In the genomic region with DNA sequence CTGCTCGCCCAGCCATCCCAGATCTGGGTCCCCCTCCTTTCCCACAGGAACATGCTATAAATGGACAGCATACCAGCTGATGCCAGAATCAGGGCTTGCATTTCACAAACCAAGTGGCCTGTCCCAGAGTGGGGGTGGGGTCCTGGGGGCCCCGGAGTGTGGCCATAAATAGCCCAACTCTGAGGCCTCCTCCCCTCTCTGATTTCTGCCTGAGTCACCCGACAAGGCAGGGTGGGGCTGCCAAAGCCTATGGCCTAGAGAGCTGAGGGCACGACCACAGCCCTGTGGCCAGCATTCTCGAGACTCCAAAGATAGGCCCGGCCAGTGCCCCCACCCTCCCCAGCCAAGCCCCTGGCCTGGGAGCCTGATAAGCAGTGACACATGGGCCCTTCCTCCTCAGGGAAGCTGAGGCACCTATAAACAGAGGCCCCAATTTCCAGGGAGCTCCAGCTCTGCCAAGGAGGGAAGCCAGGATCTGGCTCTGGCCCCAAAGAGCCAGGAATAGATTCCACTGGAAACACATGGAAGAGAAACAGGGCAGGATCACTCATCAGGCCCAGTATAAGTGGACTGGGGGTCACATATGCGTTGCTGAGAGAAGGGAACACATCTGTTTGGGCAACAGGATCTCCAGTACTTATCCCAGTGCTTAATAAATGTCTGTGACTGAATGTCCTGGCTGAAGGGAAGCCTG, we compare ENCODE assay signal across 10 cellular contexts. TPM values are rescaled to one million over a fixed set of nuclear protein-coding genes. Genes with fewer than 3 reads are reported as not detected.
DNase-seq lines count a peak whose midpoint lies in the region; ATAC-seq and TF ChIP-seq lines count a peak whose summit lies in the region.
"Had no signal": no experiment of that assay in that cellular context is flagged by ENCODE, and none has a peak within 500 bp of the region (broad histone marks: within the 10 kb centered on the region; RNA-seq: fewer than 3 reads in every experiment).

No MANE protein-coding gene starts in this region.

- H3K36me3 ChIP-seq in adipocyte (ENCODE audit: control insufficient read depth, insufficient read depth, low read length, severe bottlenecking) (peaks cover 14% of the 10 kb centered on the region), smooth muscle cell (ENCODE audit: low read depth) (no peaks in the 10 kb centered on the region)

- peaks cover 33% of the 10 kb centered on the region for H3K4me1 ChIP-seq in adipocyte (ENCODE audit: control insufficient read depth, insufficient read depth, low read length)
- H3K4me1 ChIP-seq in smooth muscle cell (ENCODE audit: low read depth): no peaks in the 10 kb centered on the region

- DNase-seq in GM04504 (ENCODE audit: low read depth) (peak; percentile 59), adipocyte (ENCODE audit: low read depth) (peak; percentile 75), left cardiac atrium (peak; percentile 84), smooth muscle cell (lab: John Stamatoyannopoulos, UW; ENCODE audit: unreplicated experiment) (peak; percentile 33), NCI-H2029 treated with DMSO at 0.1 percent for 48 hours (lab: John Stamatoyannopoulos, UW) (no peak), NCI-H146 treated with DMSO at 0.1 percent for 48 hours (lab: John Stamatoyannopoulos, UW; ENCODE audit: unreplicated experiment) (no peak)
- DNase-seq: midbrain, NCI-H1417 treated with DMSO at 0.1 percent for 48 hours had no signal

- peak overlapping the region; percentile 20 for H3K4me2 ChIP-seq in smooth muscle cell

- 21% methylated on average over 7 of the region's 7 CpGs for WGBS in smooth muscle cell (ENCODE audit: low lambda C conversion rate)

- H3K27ac ChIP-seq in smooth muscle cell (ENCODE audit: low read depth): peak overlapping the region; percentile 60

- H3K9ac ChIP-seq in adipocyte (ENCODE audit: low read length) (peak overlapping the region; percentile 84), smooth muscle cell (ENCODE audit: low read depth) (no peak overlapping the region)

- no peak for TF ChIP-seq CTCF in smooth muscle cell (IDR thresholded peaks at IDR 0.05; ENCODE audit: borderline replicate concordance, insufficient read depth, poor library complexity, severe bottlenecking)

- ATAC-seq in left cardiac atrium (peak; percentile 81 to 86), GM18505 (IDR thresholded peaks at IDR 0.05; ENCODE audit: unreplicated experiment) (no peak), HG03139 (IDR thresholded peaks at IDR 0.05; ENCODE audit: unreplicated experiment) (no peak)

- no peaks in the 10 kb centered on the region for H4K20me1 ChIP-seq in smooth muscle cell (ENCODE audit: low read depth)

- H3K9me3 ChIP-seq in adipocyte (ENCODE audit: control insufficient read depth, low read length): no peaks in the 10 kb centered on the region
- H3K9me3 ChIP-seq in smooth muscle cell (replicated peaks; ENCODE audit: low read depth): no peaks in the 10 kb centered on the region

- TF ChIP-seq POLR2A in GM18505 (IDR thresholded peaks at IDR 0.05; ENCODE audit: borderline replicate concordance, extremely low read depth, insufficient read depth, insufficient read length): no peak

- H3K4me3 ChIP-seq in adipocyte (ENCODE audit: low read length) (no peak overlapping the region), smooth muscle cell (no peak overlapping the region)

- no peaks in the 10 kb centered on the region for H3K79me2 ChIP-seq in smooth muscle cell (ENCODE audit: low read depth)

- intact Hi-C loops in left cardiac atrium (cut with DNase I): no loop called here

- no peaks in the 10 kb centered on the region for H3F3A ChIP-seq in smooth muscle cell (ENCODE audit: low read depth)

- peak overlapping the region; percentile 6 for H2AFZ ChIP-seq in smooth muscle cell (ENCODE audit: low read depth)

- H3K27me3 ChIP-seq in adipocyte (replicated peaks; ENCODE audit: control insufficient read depth, insufficient read depth, low read length): no peaks in the 10 kb centered on the region
- H3K27me3 ChIP-seq in smooth muscle cell (ENCODE audit: low read depth): no peaks in the 10 kb centered on the region

RNA-seq across cellular contexts. Expression of gene SNTA1, which starts 20.3 kb away (rescaled TPM):
- total RNA-seq in left cardiac atrium: 100 to 1,000 TPM; 134 to 148 TPM
- 39.2 and 49.5 TPM in 2 replicates for total RNA-seq in smooth muscle cell
- polyA plus RNA-seq in smooth muscle cell: 51.8 and 58.2 TPM in 2 replicates

RNA-seq across cellular contexts. Expression of gene CDK5RAP1, which starts 22.0 kb away (rescaled TPM):
- total RNA-seq in left cardiac atrium: 10 to 100 TPM; 19.4 to 25.0 TPM
- 29.5 and 30.3 TPM in 2 replicates for total RNA-seq in smooth muscle cell
- 54.7 and 65.9 TPM in 2 replicates for polyA plus RNA-seq in smooth muscle cell

Comparison
In these comparisons a context has a peak if more than half of its experiments do, and no peak if none do; other contexts are left out.
1. DNase-seq: peak in GM04504 (single experiment), adipocyte (single experiment), left cardiac atrium (single experiment) and smooth muscle cell (single experiment); none in NCI-H2029 treated with DMSO at 0.1 percent for 48 hours (single experiment) and NCI-H146 treated with DMSO at 0.1 percent for 48 hours (single experiment).
2. ATAC-seq: peak in left cardiac atrium (2 of 2); none in GM18505 (single experiment) and HG03139 (single experiment).